ENCODE assay signal across 5 cellular contexts in the genomic region with DNA sequence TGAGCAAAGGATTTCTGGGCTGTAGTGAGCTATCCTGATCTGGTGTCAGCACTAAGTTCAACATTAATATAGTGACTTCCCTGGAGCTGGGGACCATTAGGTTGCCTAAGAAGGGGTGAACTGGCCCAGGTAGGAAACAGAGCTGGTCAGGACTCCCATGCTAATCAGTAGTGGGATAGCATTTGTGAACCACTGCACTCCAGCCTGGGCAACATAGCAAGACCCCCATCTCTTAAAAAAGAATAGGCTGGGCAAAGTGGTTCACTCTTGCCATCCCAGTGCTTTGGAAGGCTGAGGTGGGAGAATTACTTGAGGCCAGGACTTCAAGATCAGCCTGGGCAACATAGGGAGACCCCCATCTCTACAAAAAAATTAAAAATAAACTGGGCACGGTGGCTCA.
"Had no signal": no experiment of that assay in that cellular context is flagged by ENCODE, and none has a peak within 500 bp of the region (broad histone marks: within the 10 kb centered on the region; RNA-seq: fewer than 3 reads in every experiment).

No MANE protein-coding gene starts in this region.

- DNase-seq: KBM-7, KG1 had no signal

- FAIRE-seq: HTR-8/SVneo had no signal

- H3K27ac ChIP-seq: HL-60, KMS-11 had no signal

- H3K9ac ChIP-seq: KMS-11 had no signal

- H3K4me2 ChIP-seq: KMS-11 had no signal
